In genomic region chr6:79062708-79063107, GRCh38 we compare ENCODE assay signal across 18 cellular contexts. TPM values are rescaled to one million over a fixed set of nuclear protein-coding genes. Genes with fewer than 3 reads are reported as not detected.
DNase-seq lines count a peak whose midpoint lies in the region; ATAC-seq, FAIRE-seq and TF ChIP-seq lines count a peak whose summit lies in the region.
"Had no signal": no experiment of that assay in that cellular context is flagged by ENCODE, and none has a peak within 500 bp of the region (broad histone marks: within the 10 kb centered on the region; RNA-seq: fewer than 3 reads in every experiment).

No MANE protein-coding gene starts in this region.

- dilution Hi-C loops in IMR-90 (cut with HindIII; ENCODE audit: low sequenced_read_pairs, unreplicated experiment) = no loop called here

- TF ChIP-seq RAD21 in IMR-90 (IDR thresholded peaks at IDR 0.05; ENCODE audit: low read length) (no peak), K562 (CRISPR knock-in tag; conservative IDR thresholded peaks at IDR 0.05 in 1 of 2, IDR thresholded peaks at IDR 0.05 in 1 of 2) (no peak)

- peaks cover 5% of the 10 kb centered on the region for H3K36me3 ChIP-seq in IMR-90 (ENCODE audit: control insufficient read depth, insufficient read depth, low read length)
- peaks cover 42% of the 10 kb centered on the region for H3K36me3 ChIP-seq in K562 (ENCODE audit: control insufficient read depth, insufficient read depth, low read length)
- H3K36me3 ChIP-seq in osteoblast (ENCODE audit: insufficient read depth, low read length) = peaks cover 15% of the 10 kb centered on the region

- CTCF ChIA-PET in IMR-90 (lab: Yijun Ruan, JAX) = no interaction called here
- CTCF ChIA-PET in K562 (lab: Yijun Ruan, JAX; ENCODE audit: low intra/inter-chr PET ratio) = no interaction called here
- CTCF ChIA-PET in activated CD4-positive, alpha-beta T cell treated with anti-CD3 and anti-CD28 coated beads, Interleukin-2, amount 10 ng/mL, durations not matched to agents 7 days and 5 days (lab: Charles Lee) = no interaction called here

- H4K91ac ChIP-seq in IMR-90 (ENCODE audit: insufficient read depth, low read depth, low read length) = no peak overlapping the region

- no peak overlapping the region for H3K4ac ChIP-seq in IMR-90 (ENCODE audit: low read depth, low read length)

- H3K9me3 Mint-ChIP-seq in activated CD4-positive, alpha-beta T cell treated with anti-CD3 and anti-CD28 coated beads, Interleukin-2, amount 10 ng/mL, durations not matched to agents 7 days and 5 days = no peaks in the 10 kb centered on the region
- H3K9me3 Mint-ChIP-seq: CD4-positive, alpha-beta T cell; H9; IgD-negative memory B cell had no signal

- H2AK9ac ChIP-seq in IMR-90 (replicated peaks; ENCODE audit: low read depth, low read length, poor library complexity) = no peak overlapping the region

- H3K14ac ChIP-seq in IMR-90 (replicated peaks; ENCODE audit: low read depth, low read length) = no peak overlapping the region

- POLR2A ChIA-PET in IMR-90 (lab: Charles Lee; ENCODE audit: unreplicated experiment) = no interaction called here
- POLR2A ChIA-PET in K562 (lab: Yijun Ruan, JAX) = interaction anchor here (0.9 to 1.7 kb wide), 5 partner anchors 8 to 14 kb away, joined by 3 to 5 read pairs (median 5); no protein-coding TSS in a partner anchor
- POLR2A ChIA-PET in activated CD4-positive, alpha-beta T cell treated with anti-CD3 and anti-CD28 coated beads, Interleukin-2, amount 10 ng/mL, durations not matched to agents 7 days and 5 days (lab: Charles Lee) = interaction anchor here (0.8 kb wide), 1 partner anchor 14 kb away, joined by 5 read pairs; no protein-coding TSS in a partner anchor

- H3K79me2 ChIP-seq in K562 (ENCODE audit: control insufficient read depth, insufficient read depth, low read length) (peaks cover 71% of the 10 kb centered on the region), osteoblast (ENCODE audit: insufficient read depth, low read length) (peaks cover 42% of the 10 kb centered on the region)

- H3K56ac ChIP-seq in IMR-90 (ENCODE audit: extremely low read depth, insufficient read depth, low read length) = no peak overlapping the region

- H3K23ac ChIP-seq in IMR-90 (ENCODE audit: low read depth, low read length) = peak overlapping the region; percentile 23; the same call in 1 of the 2 replicates

- no peak overlapping the region for H3K27ac Mint-ChIP-seq in activated CD4-positive, alpha-beta T cell treated with anti-CD3 and anti-CD28 coated beads, Interleukin-2, amount 10 ng/mL, durations not matched to agents 7 days and 5 days
- H3K27ac Mint-ChIP-seq: CD4-positive, alpha-beta T cell; H9; IgD-negative memory B cell had no signal

- FAIRE-seq in K562 (lab: Jason Lieb, UNC) = no peak
- FAIRE-seq: D721Med, H1 had no signal

- H2AFZ ChIP-seq in IMR-90 (replicated peaks; ENCODE audit: low read length, poor library complexity) = no peak overlapping the region
- H2AFZ ChIP-seq in K562 (ENCODE audit: low read depth, low read length) = no peak overlapping the region
- H2AFZ ChIP-seq in osteoblast (ENCODE audit: low read length) = no peak overlapping the region

- H3K4me1 Mint-ChIP-seq in activated CD4-positive, alpha-beta T cell treated with anti-CD3 and anti-CD28 coated beads, Interleukin-2, amount 10 ng/mL, durations not matched to agents 7 days and 5 days = peaks cover 2% of the 10 kb centered on the region

- no peak overlapping the region for H4K8ac ChIP-seq in IMR-90 (ENCODE audit: low read depth in 2 of 2, low read length in 2 of 2)

- H2BK5ac ChIP-seq in IMR-90 (ENCODE audit: low read depth, low read length, poor library complexity, severe bottlenecking) = no peak overlapping the region

- DNase-seq in G401 (ENCODE audit: low spot score) (peak; percentile 58), IMR-90 (no peak), K562 (ENCODE audit: extremely low read depth in 1 of 4, low spot score in 3 of 4) (no peak), osteoblast (ENCODE audit: insufficient read length, low spot score, missing footprints) (no peak), NCI-H146 (lab: John Stamatoyannopoulos, UW) (no peak)
- no peak for DNase-seq in activated CD4-positive, alpha-beta T cell treated with anti-CD3 and anti-CD28 coated beads, Interleukin-2, amount 10 ng/mL, durations not matched to agents 7 days and 5 days
- DNase-seq: ACHN; Caco-2; CD4-positive, alpha-beta T cell; GDM1; H9; KG1 had no signal

- H2BK15ac ChIP-seq in IMR-90 (ENCODE audit: low read depth, low read length) = no peak overlapping the region

- H3K36me3 Mint-ChIP-seq in activated CD4-positive, alpha-beta T cell treated with anti-CD3 and anti-CD28 coated beads, Interleukin-2, amount 10 ng/mL, durations not matched to agents 7 days and 5 days (ENCODE audit: low read depth) = peaks cover 18% of the 10 kb centered on the region

- no peak for ATAC-seq in IMR-90 (ENCODE audit: low read depth)
- ATAC-seq in K562 = peak; percentile 46
- no peak for ATAC-seq in HG03135 (IDR thresholded peaks at IDR 0.05; ENCODE audit: unreplicated experiment)

- no peak overlapping the region; the same call in 1 of the 2 replicates for H4K5ac ChIP-seq in IMR-90 (ENCODE audit: low read depth, low read length)

- no peak for TF ChIP-seq EP300 in K562 (IDR thresholded peaks at IDR 0.05; ENCODE audit: low read length)

- H2BK20ac ChIP-seq in IMR-90 (ENCODE audit: low read depth, low read length) = no peak overlapping the region

- no peak for TF ChIP-seq CTCF in IMR-90 (conservative IDR thresholded peaks at IDR 0.05; ENCODE audit: low read depth, low read length)
- TF ChIP-seq CTCF in K562 (IDR thresholded peaks at IDR 0.05 in 2 of 3, conservative IDR thresholded peaks at IDR 0.05 in 1 of 3; ENCODE audit: insufficient read depth in 2 of 3, low read depth in 1 of 3, low read length in 3 of 3) = no peak
- no peak for TF ChIP-seq CTCF in osteoblast (IDR thresholded peaks at IDR 0.05; ENCODE audit: extremely low read depth, low read depth, low read length)

- H3K9me3 ChIP-seq in IMR-90 (ENCODE audit: control insufficient read depth, insufficient read depth, low read length) (no peaks in the 10 kb centered on the region), K562 (replicated peaks; ENCODE audit: control insufficient read depth, insufficient read depth, low read depth, low read length) (no peaks in the 10 kb centered on the region), osteoblast (ENCODE audit: low read depth, low read length) (no peaks in the 10 kb centered on the region)
- H3K9me3 ChIP-seq: Caco-2 had no signal

- TF ChIP-seq POLR2A in IMR-90 (IDR thresholded peaks at IDR 0.05; ENCODE audit: low read depth, low read length) (no peak), K562 (conservative IDR thresholded peaks at IDR 0.05) (no peak)

- no peak overlapping the region for H3K27ac ChIP-seq in IMR-90 (ENCODE audit: insufficient read depth, low read length)
- no peak overlapping the region for H3K27ac ChIP-seq in K562 (ENCODE audit: extremely low read depth, low read depth, low read length)
- H3K27ac ChIP-seq in osteoblast (ENCODE audit: low read depth, low read length) = no peak overlapping the region
- H3K27ac ChIP-seq: C4-2B, HL-60 had no signal

- no peaks in the 10 kb centered on the region for H3K27me3 ChIP-seq in IMR-90 (ENCODE audit: control insufficient read depth, insufficient read depth, low read length)
- H3K27me3 ChIP-seq in K562 (ENCODE audit: control insufficient read depth in 2 of 2, insufficient read depth in 2 of 2, low read length in 2 of 2) = no peaks in the 10 kb centered on the region
- no peaks in the 10 kb centered on the region for H3K27me3 ChIP-seq in osteoblast (ENCODE audit: insufficient read depth, low read length)

- BruUV-seq in IMR-90 (replicated peaks; lab: Mats Ljungman, UMichigan) = no TSS peak
- no TSS peak for BruUV-seq in K562 (replicated peaks; lab: Mats Ljungman, UMichigan)

- peak overlapping the region; percentile 48; the same call in 1 of the 2 replicates for H3K4me2 ChIP-seq in IMR-90 (ENCODE audit: low read depth, low read length)
- no peak overlapping the region for H3K4me2 ChIP-seq in K562 (ENCODE audit: insufficient read depth, low read length)
- H3K4me2 ChIP-seq in osteoblast (ENCODE audit: insufficient read depth, low read length) = peak overlapping the region; percentile 24

- peaks cover 2% of the 10 kb centered on the region; the same call in 1 of the 2 replicates for H3K9me1 ChIP-seq in IMR-90 (ENCODE audit: insufficient read depth, low read length)
- H3K9me1 ChIP-seq in K562 (ENCODE audit: control insufficient read depth, insufficient read depth, low read length) = no peaks in the 10 kb centered on the region

- H3K18ac ChIP-seq in IMR-90 (ENCODE audit: low read depth, low read length) = no peak overlapping the region

- WGBS in IMR-90 (ENCODE audit: extremely low coverage in 2 of 2, insufficient read length in 1 of 2), 2 experiments = no CpG with 5 or more reads among the region's 2 CpGs
- 80% methylated on average over 2 of the region's 2 CpGs for WGBS in K562 (ENCODE audit: insufficient coverage, low coverage, missing lambda C conversion rate)

- H2AK5ac ChIP-seq in IMR-90 (ENCODE audit: low read depth, low read length) = no peak overlapping the region

- H3K9ac ChIP-seq in IMR-90 (ENCODE audit: low read depth, low read length) (no peak overlapping the region), K562 (ENCODE audit: insufficient read depth in 1 of 2, low read depth in 2 of 2, low read length in 2 of 2) (no peak overlapping the region)

- no peaks in the 10 kb centered on the region for H3K27me3 Mint-ChIP-seq in activated CD4-positive, alpha-beta T cell treated with anti-CD3 and anti-CD28 coated beads, Interleukin-2, amount 10 ng/mL, durations not matched to agents 7 days and 5 days
- H3K27me3 Mint-ChIP-seq: CD4-positive, alpha-beta T cell; IgD-negative memory B cell had no signal

- H3K4me1 ChIP-seq in IMR-90 (ENCODE audit: control insufficient read depth, insufficient read depth, low read length) (peaks cover 7% of the 10 kb centered on the region), K562 (replicated peaks in 1 of 2; ENCODE audit: control insufficient read depth in 2 of 2, insufficient read depth in 2 of 2, low read length in 2 of 2) (no peaks in the 10 kb centered on the region), osteoblast (ENCODE audit: insufficient read depth, low read length) (peaks cover 6% of the 10 kb centered on the region)
- H3K4me1 ChIP-seq: Caco-2 had no signal

- in situ Hi-C loops in G401 (cut with HindIII; ENCODE audit: low sequenced_read_pairs) (no loop called here), IMR-90 (cut with MboI; ENCODE audit: low sequenced_read_pairs) (loop anchor here (10.0 kb wide), 1 partner anchor 482 kb away; no protein-coding TSS in a partner anchor), K562 (cut with MboI) (no loop called here)

- no peak overlapping the region for H2BK120ac ChIP-seq in IMR-90 (ENCODE audit: low read depth, low read length)

- no peaks in the 10 kb centered on the region; the same call in 1 of the 2 replicates for H4K20me1 ChIP-seq in IMR-90 (ENCODE audit: insufficient read depth, low read length)
- no peaks in the 10 kb centered on the region for H4K20me1 ChIP-seq in K562 (replicated peaks; ENCODE audit: control insufficient read depth, insufficient read depth, low read length)
- H4K20me1 ChIP-seq in osteoblast (ENCODE audit: insufficient read depth, low read length) = no peaks in the 10 kb centered on the region

- peaks cover 30 to 33% of the 10 kb centered on the region in 2 experiments for H3K79me1 ChIP-seq in IMR-90 (ENCODE audit: low read depth in 1 of 2, low read length in 2 of 2)

- intact Hi-C loops in IMR-90 (cut with micrococcal nuclease) (loop anchor here (5.0 kb wide), 1 partner anchor 65 kb away; no protein-coding TSS in a partner anchor), K562 (cut with micrococcal nuclease) (no loop called here)

- H3K4me3 ChIP-seq in IMR-90 (ENCODE audit: insufficient read depth, low read depth, low read length) (no peak overlapping the region), K562 (no peak overlapping the region), osteoblast (ENCODE audit: insufficient read depth, low read length) (no peak overlapping the region)

- no peak overlapping the region for H3K4me3 Mint-ChIP-seq in activated CD4-positive, alpha-beta T cell treated with anti-CD3 and anti-CD28 coated beads, Interleukin-2, amount 10 ng/mL, durations not matched to agents 7 days and 5 days
- H3K4me3 Mint-ChIP-seq: CD4-positive, alpha-beta T cell; H9; IgD-negative memory B cell had no signal

RNA-seq across cellular contexts. Expression of gene PHIP, which starts 15.3 kb away (rescaled TPM):
- total RNA-seq in G401 (2014; rRNA removed; shearing (Covaris generic)) = 13.9 and 23.1 TPM in 2 replicates
- 20.4 and 32.2 TPM in 2 replicates for total RNA-seq in IMR-90 (2012; rRNA removed)
- 2.7 and 3.4 TPM in 2 replicates for polyA plus RNA-seq in IMR-90 (2012; rRNA removed)
- 0.32 and 0.42 TPM in 2 replicates for polyA plus RNA-seq in IMR-90 (2012; cell fraction: cytosol; rRNA removed)
- polyA plus RNA-seq in IMR-90 (2012; cell fraction: nucleus; rRNA removed; ENCODE audit: low replicate concordance) = 0.83 and 7.2 TPM in 2 replicates
- total RNA-seq in K562 (2011; cell fraction: chromatin; rRNA removed; ENCODE audit: low replicate concordance) = 26.0 and 101 TPM in 2 replicates
- 15.3 and 21.2 TPM in 2 replicates for total RNA-seq in K562 (2011; cell fraction: nucleolus; rRNA removed)
- 33.0 and 44.9 TPM in 2 replicates for total RNA-seq in K562 (2011; cell fraction: nucleoplasm; rRNA removed)
- total RNA-seq in K562 (2014; rRNA removed) = 16.1 and 16.5 TPM in 2 replicates
- 35.3 and 38.3 TPM in 2 replicates for total RNA-seq in K562 (2014; rRNA removed; fragmentation: Illumina TruSeq; extraction: Trizol)
- total RNA-seq in K562 (2015; rRNA removed; fragmentation: Illumina TruSeq; extraction: Trizol) = 33.1 and 36.3 TPM in 2 replicates
- total RNA-seq in K562 (2021) = 25.0 and 25.3 TPM in 2 replicates
- polyA plus RNA-seq in K562 (2011; rRNA removed) = 9.3 and 12.5 TPM in 2 replicates
- polyA plus RNA-seq in K562 (2011; cell fraction: cytosol; rRNA removed) = 1.9 and 4.0 TPM in 2 replicates
- 21.6 and 25.9 TPM in 2 replicates for polyA plus RNA-seq in K562 (2011; cell fraction: nucleus; rRNA removed)
- 13.5 and 14.2 TPM in 2 replicates for polyA plus RNA-seq in K562 (2012)
- 16.4 and 19.2 TPM in 2 replicates for polyA plus RNA-seq in K562 (2014; fragmentation: Illumina TruSeq; extraction: Trizol)
- polyA plus RNA-seq in K562 (2014; fragmentation: Nextera tagmentation; extraction: Ambion mirVana) = 1 to 10 TPM; 8.1 to 8.9 TPM
- 8.7 and 9.7 TPM in 2 replicates for polyA plus RNA-seq in K562 (2014; rRNA removed)
- 56.0 and 67.0 TPM in 2 replicates for polyA minus RNA-seq in K562 (2011; rRNA and poly(A)+ RNA removed)
- 19.2 and 21.2 TPM in 2 replicates for polyA minus RNA-seq in K562 (2011; cell fraction: cytosol; rRNA and poly(A)+ RNA removed)
- 55.1 and 107 TPM in 2 replicates for polyA minus RNA-seq in K562 (2011; cell fraction: nucleus; rRNA and poly(A)+ RNA removed)
- total RNA-seq in osteoblast = 23.9 and 24.5 TPM in 2 replicates
- total RNA-seq in activated CD4-positive, alpha-beta T cell treated with anti-CD3 and anti-CD28 coated beads, Interleukin-2, amount 10 ng/mL, durations not matched to agents 7 days and 5 days = 10 to 100 TPM; 31.6 to 33.9 TPM
